Comparison of ENCODE assay signal across 18 cellular contexts in genomic region chr3:38460377-38461085, GRCh38. TPM values are rescaled to one million over a fixed set of nuclear protein-coding genes. Genes with fewer than 3 reads are reported as not detected.
DNase-seq lines count a peak whose midpoint lies in the region; ATAC-seq and TF ChIP-seq lines count a peak whose summit lies in the region.
"Had no signal": no experiment of that assay in that cellular context is flagged by ENCODE, and none has a peak within 500 bp of the region (broad histone marks: within the 10 kb centered on the region; RNA-seq: fewer than 3 reads in every experiment).

No MANE protein-coding gene starts in this region.

- peak overlapping the region; percentile 25 for H3K4me2 ChIP-seq in mammary epithelial cell (ENCODE audit: insufficient read depth, low read depth, low read length)

- H3K27ac ChIP-seq in mammary epithelial cell (ENCODE audit: insufficient read depth, low read depth, low read length) (no peak overlapping the region), skeletal muscle tissue (ENCODE audit: low read depth, low read length) (peak overlapping the region; percentile 96)

- dilution Hi-C loops in mammary epithelial cell (cut with HindIII; ENCODE audit: low sequenced_read_pairs): no loop called here

- intact Hi-C loops in mammary epithelial cell (cut with micrococcal nuclease): no loop called here

- H3K4me3 ChIP-seq in mammary epithelial cell (replicated peaks in 1 of 3; ENCODE audit: insufficient read depth in 1 of 3, low read depth in 2 of 3, low read length in 3 of 3): no peak overlapping the region
- H3K4me3 ChIP-seq in skeletal muscle tissue (ENCODE audit: low read length in 3 of 3): peak overlapping the region; percentile 73 to 85 (median 80)
- H3K4me3 ChIP-seq: mucosa of descending colon had no signal

- H3K9me3 Mint-ChIP-seq in activated naive CD4-positive, alpha-beta T cell treated with anti-CD3 and anti-CD28 coated beads, Interleukin-2, amount 10 ng/mL, durations not matched to agents 7 days and 5 days: peaks cover 2% of the 10 kb centered on the region
- H3K9me3 Mint-ChIP-seq: stimulated activated naive CD8-positive, alpha-beta T cell treated with anti-CD3 and anti-CD28 coated beads, Interleukin-15, Interleukin-2, amounts not matched to agents 100 ng/mL and 50 ng/mL, for 24 hours had no signal

- in situ Hi-C loops in GM13977 (cut with MboI; ENCODE audit: low pct_unique_long_range_greater_than_20kb, low sequenced_read_pairs, unreplicated experiment): no loop called here
- in situ Hi-C loops in mammary epithelial cell (cut with MboI; ENCODE audit: low sequenced_read_pairs in 2 of 2): no loop called here

- H3K4me1 Mint-ChIP-seq in activated naive CD4-positive, alpha-beta T cell treated with anti-CD3 and anti-CD28 coated beads, Interleukin-2, amount 10 ng/mL, durations not matched to agents 7 days and 5 days: peaks cover 7% of the 10 kb centered on the region

- DNase-seq in GM13977 (ENCODE audit: low spot score) (peak; percentile 9), mammary epithelial cell (no peak), left kidney (ENCODE audit: low read depth, low spot score) (peak; percentile 79), kidney tubule cell (ENCODE audit: low spot score) (no peak)
- DNase-seq in activated naive CD4-positive, alpha-beta T cell treated with anti-CD3 and anti-CD28 coated beads, Interleukin-2, amount 10 ng/mL, durations not matched to agents 7 days and 5 days: no peak
- DNase-seq: COR-L47, esophagus squamous epithelium, islet precursor cell, mucosa of descending colon, NCI-H187 treated with DMSO at 0.1 percent for 48 hours, NCI-H510A, SHP77 treated with DMSO at 0.1 percent for 48 hours had no signal

- H3K36me3 Mint-ChIP-seq in activated naive CD4-positive, alpha-beta T cell treated with anti-CD3 and anti-CD28 coated beads, Interleukin-2, amount 10 ng/mL, durations not matched to agents 7 days and 5 days: peaks cover 2% of the 10 kb centered on the region

- H3K36me3 ChIP-seq in mammary epithelial cell (ENCODE audit: insufficient read depth, low read length) (no peaks in the 10 kb centered on the region), skeletal muscle tissue (ENCODE audit: control insufficient read depth in 3 of 3, insufficient read depth in 3 of 3, low read length in 3 of 3) (no peaks in the 10 kb centered on the region)
- H3K36me3 ChIP-seq: esophagus squamous epithelium had no signal

- H2AFZ ChIP-seq in mammary epithelial cell (ENCODE audit: low read depth, low read length): no peak overlapping the region

- peaks cover 18% of the 10 kb centered on the region for H3K79me2 ChIP-seq in mammary epithelial cell (ENCODE audit: insufficient read depth, low read length)

- no peak for TF ChIP-seq CTCF in GM13977 (IDR thresholded peaks at IDR 0.05; ENCODE audit: extremely low read depth, insufficient read depth, missing control alignments)
- TF ChIP-seq CTCF in mammary epithelial cell (conservative IDR thresholded peaks at IDR 0.05 in 1 of 2, IDR thresholded peaks at IDR 0.05 in 1 of 2; ENCODE audit: extremely low read depth in 1 of 2, insufficient read depth in 1 of 2, low read depth in 1 of 2, low read length in 2 of 2): no peak

- H3K9ac ChIP-seq in mammary epithelial cell (ENCODE audit: insufficient read depth, low read length) (no peak overlapping the region), skeletal muscle tissue (ENCODE audit: low read depth in 1 of 3, low read length in 3 of 3) (peak overlapping the region; percentile 97 to 98 (median 97))

- BruUV-seq in mammary epithelial cell (replicated peaks; lab: Mats Ljungman, UMichigan): no TSS peak

- H3K4me3 Mint-ChIP-seq in activated naive CD4-positive, alpha-beta T cell treated with anti-CD3 and anti-CD28 coated beads, Interleukin-2, amount 10 ng/mL, durations not matched to agents 7 days and 5 days: no peak overlapping the region
- H3K4me3 Mint-ChIP-seq: stimulated activated naive CD8-positive, alpha-beta T cell treated with anti-CD3 and anti-CD28 coated beads, Interleukin-15, Interleukin-2, amounts not matched to agents 100 ng/mL and 50 ng/mL, for 24 hours; T-helper 2 cell treated with Interferon-gamma antibody and Interleukin-4, amounts not matched to agents 5 μg/mL and 100 μg/mL, for 36 hours had no signal

- CTCF ChIA-PET in mammary epithelial cell (lab: Charles Lee; ENCODE audit: low non-redundant PET): no interaction called here
- CTCF ChIA-PET in activated naive CD4-positive, alpha-beta T cell treated with anti-CD3 and anti-CD28 coated beads, Interleukin-2, amount 10 ng/mL, durations not matched to agents 7 days and 5 days (lab: Charles Lee): interaction anchor here (0.9 kb wide), 1 partner anchor 19 kb away, joined by 3 read pairs; no protein-coding TSS in a partner anchor

- H3K27me3 ChIP-seq in mammary epithelial cell (ENCODE audit: insufficient read depth, low read length) (no peaks in the 10 kb centered on the region), skeletal muscle tissue (ENCODE audit: control insufficient read depth in 3 of 3, insufficient read depth in 3 of 3, low read length in 3 of 3) (no peaks in the 10 kb centered on the region)
- H3K27me3 ChIP-seq: esophagus squamous epithelium had no signal

- H3K4me1 ChIP-seq in mammary epithelial cell (ENCODE audit: insufficient read depth, low read length) (peaks cover 25% of the 10 kb centered on the region), skeletal muscle tissue (ENCODE audit: control insufficient read depth in 3 of 3, insufficient read depth in 3 of 3, low read length in 3 of 3) (peaks cover 57 to 67% (median 57%) of the 10 kb centered on the region in 3 donors)

- H3K9me3 ChIP-seq in mammary epithelial cell (replicated peaks; ENCODE audit: insufficient read depth, low read length) (no peaks in the 10 kb centered on the region), skeletal muscle tissue (ENCODE audit: control insufficient read depth in 3 of 3, low read length in 3 of 3) (no peaks in the 10 kb centered on the region)
- H3K9me3 ChIP-seq: esophagus squamous epithelium, mucosa of descending colon had no signal

- no peaks in the 10 kb centered on the region for H4K20me1 ChIP-seq in mammary epithelial cell (ENCODE audit: insufficient read depth, low read length)

- 81% methylated on average over 9 of the region's 9 CpGs for WGBS in mammary epithelial cell (ENCODE audit: low coverage, missing lambda C conversion rate)

- no peak for ATAC-seq in HG03159 (IDR thresholded peaks at IDR 0.05; ENCODE audit: unreplicated experiment)
- ATAC-seq in esophagus mucosa: no peak
- ATAC-seq: activated CD4-positive, CD25-positive, alpha-beta regulatory T cell treated with anti-CD3 and anti-CD28 coated beads, Interleukin-2, amount 50 U/mL, for 24 hours had no signal

- no peak overlapping the region for H3K27ac Mint-ChIP-seq in activated naive CD4-positive, alpha-beta T cell treated with anti-CD3 and anti-CD28 coated beads, Interleukin-2, amount 10 ng/mL, durations not matched to agents 7 days and 5 days
- H3K27ac Mint-ChIP-seq: stimulated activated naive CD8-positive, alpha-beta T cell treated with anti-CD3 and anti-CD28 coated beads, Interleukin-15, Interleukin-2, amounts not matched to agents 100 ng/mL and 50 ng/mL, for 24 hours; T-helper 2 cell treated with Interferon-gamma antibody and Interleukin-4, amounts not matched to agents 5 μg/mL and 100 μg/mL, for 36 hours had no signal

- peaks cover 14% of the 10 kb centered on the region for H3K27me3 Mint-ChIP-seq in activated naive CD4-positive, alpha-beta T cell treated with anti-CD3 and anti-CD28 coated beads, Interleukin-2, amount 10 ng/mL, durations not matched to agents 7 days and 5 days
- H3K27me3 Mint-ChIP-seq: stimulated activated naive CD8-positive, alpha-beta T cell treated with anti-CD3 and anti-CD28 coated beads, Interleukin-15, Interleukin-2, amounts not matched to agents 100 ng/mL and 50 ng/mL, for 24 hours had no signal

RNA-seq across cellular contexts. Expression of gene ACVR2B, which starts 6.8 kb away (rescaled TPM):
- total RNA-seq in mammary epithelial cell: 1 to 10 TPM; 3.0 to 3.3 TPM
- 1.9 TPM for polyA plus RNA-seq in mammary epithelial cell
- 7.8 TPM for polyA minus RNA-seq in mammary epithelial cell
- total RNA-seq in skeletal muscle tissue: 17.7 TPM
- 1.5 TPM for total RNA-seq in esophagus mucosa

RNA-seq across cellular contexts. Expression of gene EXOG, which starts 35.6 kb away (rescaled TPM):
- total RNA-seq in mammary epithelial cell: 10 to 100 TPM in 1 of 2 donors, 1 to 10 TPM in 1; 8.0 to 19.9 TPM
- 5.9 TPM for polyA plus RNA-seq in mammary epithelial cell
- 6.2 TPM for polyA minus RNA-seq in mammary epithelial cell
- total RNA-seq in skeletal muscle tissue: 14.1 TPM
- total RNA-seq in esophagus mucosa: 3.5 TPM

Comparison
In these comparisons a context has a peak if more than half of its experiments do, and no peak if none do; other contexts are left out.
1. DNase-seq: peak in GM13977 (single experiment) and left kidney (single experiment); none in mammary epithelial cell (single experiment), kidney tubule cell (single experiment) and activated naive CD4-positive, alpha-beta T cell treated with anti-CD3 and anti-CD28 coated beads, Interleukin-2, amount 10 ng/mL, durations not matched to agents 7 days and 5 days (single experiment).
2. H3K4me3 ChIP-seq: peak in skeletal muscle tissue (3 of 3); none in mammary epithelial cell (0 of 3).